Comparison of ENCODE assay signal across 10 cellular contexts in genomic region chr13:73861136-73861535, GRCh38.
"Had no signal": no experiment of that assay in that cellular context is flagged by ENCODE, and none has a peak within 500 bp of the region (broad histone marks: within the 10 kb centered on the region; RNA-seq: fewer than 3 reads in every experiment).

No MANE protein-coding gene starts in this region.

- H3K4me3 Mint-ChIP-seq: memory B cell, nephron had no signal

- H3K27me3 Mint-ChIP-seq: memory B cell had no signal

- ATAC-seq: body of pancreas had no signal

- H3K4me3 ChIP-seq: body of pancreas, left ventricle myocardium inferior, sigmoid colon had no signal

- H3K9me3 Mint-ChIP-seq: memory B cell, nephron had no signal

- H3K27me3 ChIP-seq: body of pancreas, sigmoid colon had no signal

- H3K36me3 ChIP-seq: left ventricle myocardium inferior, sigmoid colon had no signal

- H3K27ac ChIP-seq: body of pancreas, left ventricle myocardium inferior, sigmoid colon had no signal

- H3K27ac Mint-ChIP-seq: memory B cell, nephron had no signal

- H3K9me3 ChIP-seq: body of pancreas, left ventricle myocardium inferior, sigmoid colon had no signal

- H3K4me1 ChIP-seq: body of pancreas, left ventricle myocardium inferior, sigmoid colon had no signal

- DNase-seq: activated CD4-positive, CD25-positive, alpha-beta regulatory T cell treated with anti-CD3 and anti-CD28 coated beads, Interleukin-2, amount 50 U/mL, for 72 hours; amniotic stem cell; body of pancreas; kidney; left ventricle myocardium inferior; sigmoid colon; stimulated activated CD4-positive, alpha-beta T cell treated with anti-CD3 and anti-CD28 coated beads, Interleukin-2, amount 100 ng/mL, for 48 hours; stimulated activated CD8-positive, alpha-beta memory T cell treated with anti-CD3 and anti-CD28 coated beads, Interleukin-4, amount 100 ng/mL, for 48 hours had no signal
